ENCODE assay signal across 1 cellular context in genomic region chr16:2223375-2224182, GRCh38.
TF ChIP-seq lines count a peak whose summit lies in the region.

Gene E4F1 (plus strand): TSS chr16:2223591. CDS start chr16:2223614, 23 bp downstream.

TF ChIP-seq in GM12878, 131 proteins besides CTCF, POLR2A, EP300 and RAD21 (continued from another document and continues in another):
- TF ChIP-seq ZBTB40 (IDR thresholded peaks at IDR 0.05; ENCODE audit: borderline replicate concordance) (peak; percentile 30; the same call in 1 of the 2 replicates), GATAD2B (conservative IDR thresholded peaks at IDR 0.05; ENCODE audit: low read depth) (peak; percentile 85), ZNF274 (IDR thresholded peaks at IDR 0.05; ENCODE audit: insufficient read depth, insufficient read length) (no peak), SMARCA5 (IDR thresholded peaks at IDR 0.05) (no peak), CUX1 (IDR thresholded peaks at IDR 0.05; ENCODE audit: insufficient replicate concordance, low read depth, low read length) (no peak), FOXM1 (IDR thresholded peaks at IDR 0.05; ENCODE audit: low read depth, low read length) (no peak), NR2F1 (conservative IDR thresholded peaks at IDR 0.05) (peak; percentile 42; the same call in 1 of the 2 replicates), NR2C1 (IDR thresholded peaks at IDR 0.05) (peak; percentile 41; the same call in 1 of the 2 replicates), MXI1 (IDR thresholded peaks at IDR 0.05; ENCODE audit: low read depth, low read length) (peak; percentile 98), TARDBP (IDR thresholded peaks at IDR 0.05; ENCODE audit: borderline replicate concordance) (peak; percentile 44; the same call in 1 of the 2 replicates), PAX8 (IDR thresholded peaks at IDR 0.05) (no peak), HDAC6 (IDR thresholded peaks at IDR 0.05; ENCODE audit: unreplicated experiment) (no peak), NR2C2 (IDR thresholded peaks at IDR 0.05; ENCODE audit: borderline replicate concordance, control insufficient read depth, insufficient read length, low read depth) (no peak), SIX5 (IDR thresholded peaks at IDR 0.05; ENCODE audit: low read depth, low read length, severe bottlenecking) (peak; percentile 42), RELA (IDR thresholded peaks at IDR 0.05; ENCODE audit: borderline replicate concordance, partially characterized antibody) (no peak), ATF3 (IDR thresholded peaks at IDR 0.05; ENCODE audit: borderline replicate concordance, extremely low read depth, low read depth, low read length) (peak; percentile 91), CEBPB (IDR thresholded peaks at IDR 0.05; ENCODE audit: borderline replicate concordance in 1 of 2, low read depth in 2 of 2, low read length in 2 of 2) (peak in 1 of 2 experiments; percentile 56; a peak in 1 of 4 replicates), RB1 (IDR thresholded peaks at IDR 0.05; ENCODE audit: borderline replicate concordance) (peak; percentile 97), NKRF (conservative IDR thresholded peaks at IDR 0.05) (peak; percentile 90), BHLHE40 (IDR thresholded peaks at IDR 0.05; ENCODE audit: borderline replicate concordance in 1 of 2, low read depth in 2 of 2, low read length in 1 of 2) (peak in 1 of 2 experiments; percentile 31; a peak in 1 of 4 replicates), PKNOX1 (IDR thresholded peaks at IDR 0.05) (peak; percentile 99), MYC (IDR thresholded peaks at IDR 0.05; ENCODE audit: insufficient read depth, insufficient read length, insufficient replicate concordance, low read length, severe bottlenecking) (no peak), POLR2AphosphoS5 (IDR thresholded peaks at IDR 0.05; ENCODE audit: low read length) (peak; percentile 96), JUND (IDR thresholded peaks at IDR 0.05; ENCODE audit: low read depth, low read length) (no peak), CHD2 (IDR thresholded peaks at IDR 0.05; ENCODE audit: borderline replicate concordance, low read depth, low read length) (0 out of 2 replicates have a peak, but pooled peaks have one; percentile 7), TAF1 (IDR thresholded peaks at IDR 0.05; ENCODE audit: borderline replicate concordance, low read depth, low read length) (peak; percentile 95), SMAD1 (IDR thresholded peaks at IDR 0.05; ENCODE audit: low read depth, partially characterized antibody) (no peak), NFXL1 (IDR thresholded peaks at IDR 0.05; ENCODE audit: borderline replicate concordance) (no peak), CREM (IDR thresholded peaks at IDR 0.05; ENCODE audit: low read depth) (peak; percentile 96), ZBTB33 (IDR thresholded peaks at IDR 0.05) (no peak), BACH1 (IDR thresholded peaks at IDR 0.05; ENCODE audit: borderline replicate concordance) (no peak), CREB1 (IDR thresholded peaks at IDR 0.05; ENCODE audit: low read depth) (peak; percentile 97), CHD1 (IDR thresholded peaks at IDR 0.05; ENCODE audit: low read depth, low read length) (no peak), RELB (IDR thresholded peaks at IDR 0.05; ENCODE audit: low read depth) (peak; percentile 61; the same call in 1 of the 2 replicates), RUNX3 (IDR thresholded peaks at IDR 0.05; ENCODE audit: low read length) (0 out of 2 replicates have a peak, but pooled peaks have one; percentile 42), STAT1 (conservative IDR thresholded peaks at IDR 0.05) (0 out of 2 replicates have a peak, but pooled peaks have one; percentile 75), SREBF1 (IDR thresholded peaks at IDR 0.05; ENCODE audit: low read length) (no peak), E4F1 (IDR thresholded peaks at IDR 0.05; ENCODE audit: borderline replicate concordance, partially characterized antibody) (peak; percentile 99), NBN (IDR thresholded peaks at IDR 0.05) (no peak), POU2F2 (IDR thresholded peaks at IDR 0.05; ENCODE audit: borderline replicate concordance, low read depth, low read length) (peak; percentile 86; the same call in 2 of the 3 replicates), NFYA (IDR thresholded peaks at IDR 0.05; ENCODE audit: borderline replicate concordance, low read depth, low read length) (no peak), ZBED1 (IDR thresholded peaks at IDR 0.05; ENCODE audit: borderline replicate concordance) (no peak), BMI1 (IDR thresholded peaks at IDR 0.05; ENCODE audit: borderline replicate concordance) (peak; percentile 99), JUNB (IDR thresholded peaks at IDR 0.05) (no peak), SUPT20H (IDR thresholded peaks at IDR 0.05; ENCODE audit: borderline replicate concordance, control insufficient read depth, low read depth, low read length) (no peak)
